8 cellular contexts compared by ENCODE assay signal in genomic region chr11:65503606-65503922, GRCh38. TPM values are rescaled to one million over a fixed set of nuclear protein-coding genes. Genes with fewer than 3 reads are reported as not detected.
DNase-seq lines count a peak whose midpoint lies in the region; TF ChIP-seq lines count a peak whose summit lies in the region.

No MANE protein-coding gene starts in this region.

- H2AFZ ChIP-seq in smooth muscle cell (ENCODE audit: low read depth), result no peak overlapping the region

- no peak overlapping the region for H3K27ac Mint-ChIP-seq in Calu3 (ENCODE audit: unreplicated experiment)

- H3F3A ChIP-seq in smooth muscle cell (ENCODE audit: low read depth), result peaks cover 80% of the 10 kb centered on the region

- peaks cover 26% of the 10 kb centered on the region; the same call in 1 of the 2 replicates for H3K36me3 ChIP-seq in iPS DF 6.9 (ENCODE audit: control insufficient read depth, insufficient read depth, low read length)
- H3K36me3 ChIP-seq in smooth muscle cell (ENCODE audit: low read depth), result peaks cover 44% of the 10 kb centered on the region

- H3K9me3 ChIP-seq in iPS DF 6.9 (ENCODE audit: control insufficient read depth, insufficient read depth, low read length) (no peaks in the 10 kb centered on the region), smooth muscle cell (replicated peaks; ENCODE audit: low read depth) (no peaks in the 10 kb centered on the region)

- CTCF ChIA-PET in Calu3 (lab: Charles Lee), result interaction anchor here (0.6 kb wide), 1 partner anchor 153 kb away, joined by 4 read pairs; no protein-coding TSS in a partner anchor

- no peaks in the 10 kb centered on the region for H3K9me3 Mint-ChIP-seq in Calu3 (ENCODE audit: low read depth, unreplicated experiment)

- H3K27me3 ChIP-seq in iPS DF 6.9 (ENCODE audit: control insufficient read depth, insufficient read depth, low read length) (no peaks in the 10 kb centered on the region), smooth muscle cell (ENCODE audit: low read depth) (no peaks in the 10 kb centered on the region)

- peaks cover 90% of the 10 kb centered on the region for H4K20me1 ChIP-seq in smooth muscle cell (ENCODE audit: low read depth)

- TF ChIP-seq CTCF in VCaP (conservative IDR thresholded peaks at IDR 0.05), result no peak
- no peak for TF ChIP-seq CTCF in smooth muscle cell (IDR thresholded peaks at IDR 0.05; ENCODE audit: borderline replicate concordance, insufficient read depth, poor library complexity, severe bottlenecking)
- TF ChIP-seq CTCF in Calu3 (IDR thresholded peaks at IDR 0.05; ENCODE audit: unreplicated experiment), result no peak

- H3K4me1 Mint-ChIP-seq in Calu3 (ENCODE audit: low read depth, unreplicated experiment), result peaks cover 11% of the 10 kb centered on the region

- intact Hi-C loops in Calu3 (cut with micrococcal nuclease; ENCODE audit: unreplicated experiment), result no loop called here

- no peaks in the 10 kb centered on the region for H3K36me3 Mint-ChIP-seq in Calu3 (ENCODE audit: insufficient read depth, unreplicated experiment)

- H3K4me3 Mint-ChIP-seq in Calu3 (ENCODE audit: low read depth, unreplicated experiment), result no peak overlapping the region

- H3K4me1 ChIP-seq in iPS DF 6.9 (ENCODE audit: control insufficient read depth, insufficient read depth, low read length), result no peaks in the 10 kb centered on the region
- peaks cover 3% of the 10 kb centered on the region for H3K4me1 ChIP-seq in smooth muscle cell (ENCODE audit: low read depth)

- H3K4me2 ChIP-seq in smooth muscle cell, result peak overlapping the region; percentile 94

- DNase-seq in HCEC 1CT (peak; percentile 27), iPS DF 6.9 (ENCODE audit: low read depth, low spot score) (no peak), smooth muscle cell (lab: John Stamatoyannopoulos, UW; ENCODE audit: unreplicated experiment) (no peak), Calu3 (no peak), NCI-H2227 (lab: John Stamatoyannopoulos, UW; ENCODE audit: unreplicated experiment) (no peak), hippocampal formation (lab: John Stamatoyannopoulos, UW) (no peak), glomerular visceral epithelial cell (ENCODE audit: extremely low spot score) (no peak)

- peak overlapping the region; percentile 25; the same call in 1 of the 2 replicates for H3K4me3 ChIP-seq in iPS DF 6.9 (ENCODE audit: low read length)
- H3K4me3 ChIP-seq in smooth muscle cell, result peak overlapping the region; percentile 80

- H3K79me2 ChIP-seq in smooth muscle cell (ENCODE audit: low read depth), result peaks cover 76% of the 10 kb centered on the region

- no CpG with 5 or more reads among the region's 3 CpGs for WGBS in iPS DF 6.9 (ENCODE audit: insufficient coverage, insufficient read length)
- 11% methylated on average over 3 of the region's 3 CpGs for WGBS in smooth muscle cell (ENCODE audit: low lambda C conversion rate)

- H3K27me3 Mint-ChIP-seq in Calu3 (ENCODE audit: unreplicated experiment), result peaks cover 9% of the 10 kb centered on the region

- BruUV-seq in Calu3 (replicated peaks; lab: Mats Ljungman, UMichigan), result no TSS peak

- peak overlapping the region; percentile 100 for H3K9ac ChIP-seq in smooth muscle cell (ENCODE audit: low read depth)

- H3K27ac ChIP-seq in VCaP, result peak overlapping the region; percentile 100
- no peak overlapping the region for H3K27ac ChIP-seq in iPS DF 6.9 (ENCODE audit: low read length)
- peak overlapping the region; percentile 97 for H3K27ac ChIP-seq in smooth muscle cell (ENCODE audit: low read depth)

RNA-seq across cellular contexts. Expression of gene MALAT1, which starts 4.7 kb away (rescaled TPM):
- total RNA-seq in smooth muscle cell (7,019 and 7,386 TPM in 2 replicates), Calu3 (2022) (8,437 and 9,950 TPM in 2 replicates)
- 6,158 and 16,096 TPM in 2 replicates for polyA plus RNA-seq in smooth muscle cell

RNA-seq across cellular contexts. Expression of gene SCYL1, which starts 21.3 kb away (rescaled TPM):
- total RNA-seq in smooth muscle cell, result 66.6 and 90.8 TPM in 2 replicates
- 108 and 123 TPM in 2 replicates for polyA plus RNA-seq in smooth muscle cell
- 47.8 and 53.6 TPM in 2 replicates for total RNA-seq in Calu3 (2022)

RNA-seq across cellular contexts. Expression of gene LTBP3, which starts 54.6 kb away (rescaled TPM):
- total RNA-seq in smooth muscle cell (33.6 TPM in 2 replicates), Calu3 (2022) (166 and 169 TPM in 2 replicates)
- polyA plus RNA-seq in smooth muscle cell, result 46.4 and 53.9 TPM in 2 replicates
